In the genomic region with DNA sequence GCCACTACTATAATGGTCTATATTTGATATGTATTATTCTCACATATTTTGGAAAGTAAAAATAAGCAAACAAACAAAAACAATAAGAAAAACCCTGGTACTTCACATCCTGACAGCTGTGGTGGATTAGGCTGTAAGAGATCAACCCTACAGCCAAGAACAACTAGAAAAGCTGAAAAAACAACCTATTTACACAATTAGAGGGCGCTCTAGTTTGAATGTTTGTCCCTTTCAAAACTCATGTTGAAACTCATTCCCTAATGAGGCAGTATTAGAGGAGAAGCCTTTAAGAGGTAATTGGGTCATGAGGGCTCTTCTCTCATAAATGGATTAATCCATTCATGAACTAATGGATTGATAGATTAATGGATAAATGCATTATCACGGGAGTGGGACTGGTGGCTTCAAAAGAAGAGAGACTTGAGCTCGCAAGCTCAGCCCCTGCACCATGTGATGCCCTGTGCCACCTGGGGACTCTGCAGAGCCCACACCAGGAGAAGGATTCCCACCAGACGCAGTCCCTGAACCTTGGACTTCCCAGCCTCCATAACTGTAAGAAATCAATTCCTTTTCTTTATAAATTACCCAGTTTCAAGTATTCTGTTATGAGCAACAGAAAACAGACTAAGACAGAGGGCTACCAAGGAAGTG, we compare ENCODE assay signal across 13 cellular contexts.
A peak's percentile ranks its signal among the peaks of the same experiment; 100 is the strongest.
DNase-seq lines count a peak whose midpoint lies in the region; TF ChIP-seq lines count a peak whose summit lies in the region.
"Had no signal": no experiment of that assay in that cellular context is flagged by ENCODE, and none has a peak within 500 bp of the region (broad histone marks: within the 10 kb centered on the region; RNA-seq: fewer than 3 reads in every experiment).

No MANE protein-coding gene starts in this region.

- H3K4me2 ChIP-seq in OCI-LY1 (ENCODE audit: low read length) = no peak overlapping the region

- POLR2A ChIA-PET in A673 (lab: Charles Lee; ENCODE audit: low non-redundant PET) = no interaction called here
- POLR2A ChIA-PET in GM10248 (lab: Yijun Ruan, JAX) = no interaction called here

- peak; percentile 39 for DNase-seq in A673 (ENCODE audit: low spot score)
- DNase-seq in HCEC 1CT = peak; percentile 63
- DNase-seq in fibroblast of mammary gland (ENCODE audit: low read depth) = peak; percentile 8
- no peak for DNase-seq in GM10248 (ENCODE audit: extremely low spot score)
- DNase-seq in NCI-H128 (lab: John Stamatoyannopoulos, UW; ENCODE audit: unreplicated experiment) = no peak
- no peak for DNase-seq in T-helper 1 cell
- no peak for DNase-seq in stimulated activated CD4-positive, alpha-beta T cell treated with anti-CD3 and anti-CD28 coated beads, Interleukin-2, amount 100 ng/mL, for 24 hours
- DNase-seq: activated CD4-positive, alpha-beta T cell treated with anti-CD3 and anti-CD28 coated beads, Interleukin-2, amount 50 U/mL, for 48 hours; DMS 273 treated with DMSO at 0.1 percent for 48 hours; foreskin fibroblast; RPMI8226 had no signal

- H3K27ac ChIP-seq in A673 (ENCODE audit: low read depth, low read length, poor library complexity, severe bottlenecking) = no peak overlapping the region
- no peak overlapping the region for H3K27ac ChIP-seq in OCI-LY1 (ENCODE audit: low read depth, low read length, poor library complexity, severe bottlenecking)
- H3K27ac ChIP-seq: parathyroid adenoma had no signal

- H3K9me3 ChIP-seq in A673 (ENCODE audit: low read depth, low read length, poor library complexity, severe bottlenecking) = no peaks in the 10 kb centered on the region
- no peaks in the 10 kb centered on the region for H3K9me3 ChIP-seq in OCI-LY1 (ENCODE audit: low read length)

- H3K9me2 ChIP-seq in OCI-LY1 (ENCODE audit: low read depth, low read length) = no peaks in the 10 kb centered on the region

- H3F3A ChIP-seq in OCI-LY1 (ENCODE audit: insufficient read depth, low read length) = no peaks in the 10 kb centered on the region

- no peak overlapping the region for H3K9ac ChIP-seq in OCI-LY1 (ENCODE audit: low read length)
- H3K9ac ChIP-seq: parathyroid adenoma had no signal

- H3K4me1 ChIP-seq in A673 (ENCODE audit: insufficient read depth, low read length, poor library complexity, severe bottlenecking) (no peaks in the 10 kb centered on the region), OCI-LY1 (ENCODE audit: insufficient read depth, low read length, severe bottlenecking) (no peaks in the 10 kb centered on the region)
- H3K4me1 ChIP-seq: parathyroid adenoma had no signal

- no peaks in the 10 kb centered on the region for H3K36me3 ChIP-seq in A673 (ENCODE audit: insufficient read depth, low read length, poor library complexity, severe bottlenecking)
- no peaks in the 10 kb centered on the region for H3K36me3 ChIP-seq in OCI-LY1 (ENCODE audit: insufficient read depth, low read length)

- intact Hi-C loops in A673 (cut with micrococcal nuclease; ENCODE audit: unreplicated experiment) = no loop called here

- no peaks in the 10 kb centered on the region for H4K20me1 ChIP-seq in OCI-LY1 (ENCODE audit: insufficient read depth, low read length)

- no peaks in the 10 kb centered on the region for H3K27me3 ChIP-seq in A673 (replicated peaks; ENCODE audit: insufficient read depth, low read depth, low read length, poor library complexity)
- H3K27me3 ChIP-seq in OCI-LY1 (ENCODE audit: insufficient read depth, low read length) = no peaks in the 10 kb centered on the region

- TF ChIP-seq CTCF in A673 (conservative IDR thresholded peaks at IDR 0.05; ENCODE audit: low read depth, low read length) = peak; percentile 41; the same call in 1 of the 2 replicates
- TF ChIP-seq CTCF in OCI-LY1 (IDR thresholded peaks at IDR 0.05; ENCODE audit: low read length) = peak; percentile 36; the same call in 1 of the 2 replicates
- TF ChIP-seq CTCF in fibroblast of mammary gland (conservative IDR thresholded peaks at IDR 0.05; ENCODE audit: control insufficient read depth, insufficient read depth, low read depth, low read length) = peak; percentile 1
- TF ChIP-seq CTCF in GM10248 (IDR thresholded peaks at IDR 0.05; ENCODE audit: control extremely low read depth, extremely low read depth, low read depth, missing control alignments) = no peak

- CTCF ChIA-PET in A673 (lab: Charles Lee) (interaction anchor here (0.7 kb wide), 1 partner anchor 12 kb away, joined by 3 read pairs; no protein-coding TSS in a partner anchor), GM10248 (lab: Yijun Ruan, JAX) (interaction anchor here (1.2 kb wide), 1 partner anchor 23 kb away, joined by 3 read pairs; no protein-coding TSS in a partner anchor)

- H2AFZ ChIP-seq in OCI-LY1 (ENCODE audit: low read length) = no peak overlapping the region
- H2AFZ ChIP-seq: parathyroid adenoma had no signal

- H3K79me2 ChIP-seq in OCI-LY1 (ENCODE audit: insufficient read depth, low read length) = no peaks in the 10 kb centered on the region
- H3K79me2 ChIP-seq: parathyroid adenoma had no signal

- H3K4me3 ChIP-seq in A673 (ENCODE audit: low read depth, low read length, poor library complexity, severe bottlenecking) (no peak overlapping the region), OCI-LY1 (ENCODE audit: low read depth, low read length, poor library complexity, severe bottlenecking) (no peak overlapping the region), fibroblast of mammary gland (ENCODE audit: control insufficient read depth, low read depth, low read length) (no peak overlapping the region)

- BruUV-seq in A673 (replicated peaks; lab: Mats Ljungman, UMichigan) = no TSS peak

Comparison
In these comparisons a context has a peak if more than half of its experiments do, and no peak if none do; other contexts are left out.
1. DNase-seq: peak in A673 (single experiment), HCEC 1CT (single experiment) and fibroblast of mammary gland (single experiment); none in GM10248 (single experiment), NCI-H128 (single experiment), T-helper 1 cell (0 of 5) and stimulated activated CD4-positive, alpha-beta T cell treated with anti-CD3 and anti-CD28 coated beads, Interleukin-2, amount 100 ng/mL, for 24 hours (0 of 2).